Comparison of ENCODE assay signal across 8 cellular contexts in the genomic region with DNA sequence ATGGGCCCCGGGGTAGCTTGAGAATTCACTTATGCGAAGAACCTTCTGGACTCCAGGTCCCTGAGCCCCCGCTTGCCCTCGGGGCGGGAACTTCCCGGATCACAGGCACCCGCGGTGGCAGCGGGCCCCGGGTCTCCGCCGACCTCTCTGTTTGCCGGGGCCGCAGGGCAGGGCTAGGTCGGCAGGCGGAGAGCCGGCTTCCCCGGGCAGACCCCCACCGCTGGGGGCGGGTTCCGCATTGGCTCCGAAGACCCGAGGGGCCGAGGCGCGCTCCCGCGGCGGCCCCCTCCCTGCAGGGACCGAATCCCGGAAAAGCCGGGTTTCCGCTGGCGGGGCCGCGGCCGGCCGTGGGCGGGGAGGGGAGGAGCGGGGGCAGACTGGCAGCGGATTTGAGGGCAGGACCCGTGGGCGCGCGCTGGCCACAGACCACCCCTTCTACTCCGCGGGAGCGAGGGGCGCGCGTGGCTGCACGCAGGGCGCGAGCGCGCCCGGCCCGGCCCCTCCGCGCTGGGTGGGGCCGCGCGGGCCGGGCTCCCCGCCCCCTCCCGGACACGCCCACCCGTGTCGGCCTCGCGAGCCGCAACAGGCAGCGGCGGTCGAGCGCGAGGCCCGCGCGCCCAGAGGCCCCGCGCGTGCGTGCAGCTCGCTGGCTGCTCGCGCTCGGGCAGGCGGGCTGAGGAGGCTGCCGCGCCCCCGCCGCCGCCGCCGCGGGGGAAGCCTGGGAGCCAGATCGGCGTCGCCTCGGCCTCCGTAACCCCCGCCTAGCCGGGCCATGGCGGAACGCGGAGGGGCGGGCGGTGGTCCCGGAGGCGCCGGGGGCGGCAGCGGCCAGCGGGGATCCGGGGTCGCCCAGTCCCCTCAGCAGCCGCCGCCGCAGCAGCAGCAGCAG. TPM values are rescaled to one million over a fixed set of nuclear protein-coding genes. Genes with fewer than 3 reads are reported as not detected.
DNase-seq lines count a peak whose midpoint lies in the region; ATAC-seq lines count a peak whose summit lies in the region.

A gene (plus strand): TSS at position 558 of the 889 bp plus-strand sequence. CDS start 215 bp downstream, at position 773.

- intact Hi-C loops in left cardiac atrium (cut with DNase I): loop anchor here in 1 of 2 donors (5.0 kb wide), 1 partner anchor 62 kb away; no protein-coding TSS in a partner anchor
- intact Hi-C loops in posterior vena cava (cut with DNase I): no loop called here

- no peaks in the 10 kb centered on the region for H3K9me3 ChIP-seq in BLaER1
- no peaks in the 10 kb centered on the region for H3K9me3 ChIP-seq in HUES6 (ENCODE audit: control insufficient read depth, insufficient read depth, low read depth, low read length)

- H3K27ac ChIP-seq in BLaER1: peak within 1 kb of the TSS; percentile 88
- peak within 1 kb of the TSS; percentile 70; the same call in 1 of the 2 replicates for H3K27ac ChIP-seq in HUES6 (ENCODE audit: low read depth, low read length)
- peak within 1 kb of the TSS; percentile 92 for H3K27ac ChIP-seq in urinary bladder (ENCODE audit: low read depth)

- peak; percentile 79 for ATAC-seq in GM19324 (IDR thresholded peaks at IDR 0.05; ENCODE audit: low FRiP score, unreplicated experiment)
- ATAC-seq in left cardiac atrium: peak; percentile 88 to 90

- under 1% methylated on average over 119 of the region's 120 CpGs for WGBS in urinary bladder

- peaks cover 60% of the 10 kb centered on the region for H3K4me1 ChIP-seq in BLaER1
- H3K4me1 ChIP-seq in HUES6 (ENCODE audit: control insufficient read depth, insufficient read depth, low read length): peaks cover 23% of the 10 kb centered on the region
- no peaks in the 10 kb centered on the region for H3K4me1 ChIP-seq in urinary bladder (ENCODE audit: insufficient read depth)

- H3K4me3 ChIP-seq in BLaER1 (peak within 1 kb of the TSS; percentile 94), HUES6 (ENCODE audit: low read depth, low read length) (peak within 1 kb of the TSS; percentile 78), urinary bladder (ENCODE audit: low read depth, low read length) (peak within 1 kb of the TSS; percentile 92)

- peak within 1 kb of the TSS; percentile 87 for H3K9ac ChIP-seq in BLaER1
- peak within 1 kb of the TSS; percentile 77 for H3K9ac ChIP-seq in HUES6 (ENCODE audit: low read length)

- DNase-seq in T-helper 2 cell: peak; percentile 50 to 89 (median 70)
- peak; percentile 72 for DNase-seq in amniotic stem cell (lab: John Stamatoyannopoulos, UW)
- peak; percentile 90 for DNase-seq in left cardiac atrium
- DNase-seq in posterior vena cava (ENCODE audit: low spot score): peak; percentile 95

- peak within 1 kb of the TSS; percentile 96 for H3K4me2 ChIP-seq in BLaER1

- peaks cover 69% of the 10 kb centered on the region for H4K20me1 ChIP-seq in BLaER1

- H3K27me3 ChIP-seq in BLaER1: no peaks in the 10 kb centered on the region
- H3K27me3 ChIP-seq in HUES6 (ENCODE audit: control insufficient read depth, insufficient read depth, low read length): no peaks in the 10 kb centered on the region

- H3K36me3 ChIP-seq in BLaER1 (peaks cover 60% of the 10 kb centered on the region), HUES6 (ENCODE audit: control insufficient read depth, insufficient read depth, low read length) (peaks cover 48% of the 10 kb centered on the region), urinary bladder (ENCODE audit: insufficient read depth) (no peaks in the 10 kb centered on the region)

RNA-seq across cellular contexts. Expression of the gene that starts here (rescaled TPM):
- total RNA-seq in left cardiac atrium (10 to 100 TPM; 51.6 to 74.4 TPM), posterior vena cava (10 to 100 TPM; 65.1 to 84.1 TPM), urinary bladder (42.3 TPM)
- 41.3 TPM for polyA plus RNA-seq in urinary bladder

Comparison
In these comparisons a context has a peak if more than half of its experiments do, and no peak if none do; other contexts are left out.
1. Peak in every context shown above with its lines: DNase-seq, ATAC-seq, H3K4me3 ChIP-seq and H3K27ac ChIP-seq.